30 cellular contexts compared by ENCODE assay signal in genomic region chr10:125419146-125419545, GRCh38.
"Had no signal": no experiment of that assay in that cellular context is flagged by ENCODE, and none has a peak within 500 bp of the region (broad histone marks: within the 10 kb centered on the region; RNA-seq: fewer than 3 reads in every experiment).

No MANE protein-coding gene starts in this region.

- H3K4me1 Mint-ChIP-seq: natural killer cell; nephron; stimulated activated memory B cell treated with anti-CD40 and anti-IgM and Interleukin-4, amounts not matched to agents 10 μg/mL and 1 μg/mL and 100 μg/mL, for 72 hours; stimulated activated naive CD8-positive, alpha-beta T cell treated with anti-CD3 and anti-CD28 coated beads, Interleukin-15, amount 100 ng/mL, for 72 hours had no signal

- H3K4me2 ChIP-seq: smooth muscle cell had no signal

- H2AFZ ChIP-seq: parathyroid adenoma had no signal

- H3K4me3 ChIP-seq: ovary, psoas muscle, skin epidermis, smooth muscle cell, spleen, suprapubic skin, testis, tibial artery, transverse colon had no signal

- H3K4me1 ChIP-seq: parathyroid adenoma, psoas muscle, suprapubic skin, testis, tibial artery had no signal

- DNase-seq: naive thymus-derived CD4-positive, alpha-beta T cell; natural killer cell; occipital lobe; ovary; posterior cingulate gyrus; psoas muscle; right cardiac atrium; spleen; stimulated activated CD4-positive, alpha-beta T cell treated with anti-CD3 and anti-CD28 coated beads, Interleukin-12 subunit alpha, Interleukin-12 subunit beta, amount 100 ng/mL, for 4 hours; stimulated activated CD4-positive, alpha-beta T cell treated with anti-CD3 and anti-CD28 coated beads, Interleukin-1b, Interleukin-23, amount 100 ng/mL, for 48 hours; stimulated activated CD4-positive, alpha-beta T cell treated with anti-CD3 and anti-CD28 coated beads, Interleukin-4, amount 100 ng/mL, for 1 hour; stimulated activated CD4-positive, alpha-beta T cell treated with anti-CD3 and anti-CD28 coated beads, Interleukin-4, amount 100 ng/mL, for 4 hours; stimulated activated CD8-positive, alpha-beta memory T cell treated with anti-CD3 and anti-CD28 coated beads, Interleukin-4, amount 100 ng/mL, for 48 hours; stimulated activated naive CD4-positive, alpha-beta T cell; stimulated activated naive CD8-positive, alpha-beta T cell treated with anti-CD3 and anti-CD28 coated beads, Interleukin-15, amount 100 ng/mL, for 72 hours; stimulated activated naive CD8-positive, alpha-beta T cell treated with anti-CD3 and anti-CD28 coated beads, Interleukin-15, Interleukin-2, amounts not matched to agents 100 U/mL and 50 U/mL, for 24 hours; substantia nigra; testis; tibial artery; transverse colon had no signal

- H3K9ac ChIP-seq: parathyroid adenoma had no signal

- H3K36me3 Mint-ChIP-seq: naive thymus-derived CD4-positive, alpha-beta T cell; natural killer cell; stimulated activated memory B cell treated with anti-CD40 and anti-IgM and Interleukin-4, amounts not matched to agents 10 μg/mL and 1 μg/mL and 100 μg/mL, for 72 hours; type B pancreatic cell had no signal

- H3K27ac Mint-ChIP-seq: naive thymus-derived CD4-positive, alpha-beta T cell; natural killer cell; nephron; progenitor cell of endocrine pancreas; stimulated activated memory B cell treated with anti-CD40 and anti-IgM and Interleukin-4, amounts not matched to agents 10 μg/mL and 1 μg/mL and 100 μg/mL, for 72 hours; stimulated activated naive CD8-positive, alpha-beta T cell treated with anti-CD3 and anti-CD28 coated beads, Interleukin-15, amount 100 ng/mL, for 72 hours; type B pancreatic cell had no signal

- H3K9me3 Mint-ChIP-seq: natural killer cell, nephron had no signal

- ATAC-seq: naive thymus-derived CD4-positive, alpha-beta T cell; natural killer cell; psoas muscle; right cardiac atrium; sciatic nerve; stimulated activated memory B cell treated with anti-CD40 and anti-IgM and Interleukin-4, amounts not matched to agents 10 μg/mL and 1 μg/mL and 100 μg/mL, for 72 hours; stimulated activated naive CD8-positive, alpha-beta T cell treated with anti-CD3 and anti-CD28 coated beads, Interleukin-15, amount 100 ng/mL, for 72 hours; stimulated activated naive CD8-positive, alpha-beta T cell treated with anti-CD3 and anti-CD28 coated beads, Interleukin-15, Interleukin-2, amounts not matched to agents 100 U/mL and 50 U/mL, for 24 hours had no signal

- H3K9me3 ChIP-seq: ovary, psoas muscle, suprapubic skin, testis, tibial artery, transverse colon had no signal

- H3K79me2 ChIP-seq: parathyroid adenoma had no signal

- H3K27me3 Mint-ChIP-seq: stimulated activated memory B cell treated with anti-CD40 and anti-IgM and Interleukin-4, amounts not matched to agents 10 μg/mL and 1 μg/mL and 100 μg/mL, for 72 hours; stimulated activated naive CD8-positive, alpha-beta T cell treated with anti-CD3 and anti-CD28 coated beads, Interleukin-15, amount 100 ng/mL, for 72 hours had no signal

- FAIRE-seq: urothelium cell line had no signal

- H3K27ac ChIP-seq: ovary, parathyroid adenoma, psoas muscle, skin epidermis, spleen, suprapubic skin, testis, tibial artery, transverse colon had no signal

- H3K4me3 Mint-ChIP-seq: naive thymus-derived CD4-positive, alpha-beta T cell; natural killer cell; nephron; stimulated activated memory B cell treated with anti-CD40 and anti-IgM and Interleukin-4, amounts not matched to agents 10 μg/mL and 1 μg/mL and 100 μg/mL, for 72 hours; stimulated activated naive CD8-positive, alpha-beta T cell treated with anti-CD3 and anti-CD28 coated beads, Interleukin-15, amount 100 ng/mL, for 72 hours; type B pancreatic cell had no signal

- H3K36me3 ChIP-seq: ovary, spleen, suprapubic skin, tibial artery, transverse colon had no signal

- H3K27me3 ChIP-seq: ovary, spleen, testis, tibial artery had no signal
